24 cellular contexts compared by ENCODE assay signal in genomic region chr1:168303716-168304540, GRCh38. TPM values are rescaled to one million over a fixed set of nuclear protein-coding genes. Genes with fewer than 3 reads are reported as not detected.
DNase-seq lines count a peak whose midpoint lies in the region; ATAC-seq and TF ChIP-seq lines count a peak whose summit lies in the region.
"Had no signal": no experiment of that assay in that cellular context is flagged by ENCODE, and none has a peak within 500 bp of the region (broad histone marks: within the 10 kb centered on the region; RNA-seq: fewer than 3 reads in every experiment).

No MANE protein-coding gene starts in this region.

- peaks cover 38% of the 10 kb centered on the region for H3K4me1 ChIP-seq in RWPE2 (ENCODE audit: insufficient read depth, poor library complexity, severe bottlenecking)
- H3K4me1 ChIP-seq: Peyer's patch had no signal

- H3K36me3 ChIP-seq in RWPE2 (ENCODE audit: low read depth), result no peaks in the 10 kb centered on the region
- H3K36me3 ChIP-seq: Peyer's patch had no signal

- H3K9me3 ChIP-seq in RWPE2 (ENCODE audit: severe bottlenecking), result no peaks in the 10 kb centered on the region
- H3K9me3 ChIP-seq: Peyer's patch had no signal

- H3K9me3 Mint-ChIP-seq in activated naive CD8-positive, alpha-beta T cell treated with anti-CD3 and anti-CD28 coated beads, Interleukin-2, amount 10 ng/mL, durations not matched to agents 7 days and 5 days, result no peaks in the 10 kb centered on the region
- H3K9me3 Mint-ChIP-seq in activated naive CD8-positive, alpha-beta T cell treated with anti-CD3 and anti-CD28 coated beads for 36 hours, result no peaks in the 10 kb centered on the region
- H3K9me3 Mint-ChIP-seq in type B pancreatic cell, result no peaks in the 10 kb centered on the region
- H3K9me3 Mint-ChIP-seq: CD8-positive, alpha-beta memory T cell had no signal

- no peaks in the 10 kb centered on the region for H3K27me3 ChIP-seq in RWPE2 (ENCODE audit: insufficient read depth, poor library complexity, severe bottlenecking)
- H3K27me3 ChIP-seq: Peyer's patch had no signal

- no peak overlapping the region for H3K4me3 Mint-ChIP-seq in activated naive CD8-positive, alpha-beta T cell treated with anti-CD3 and anti-CD28 coated beads, Interleukin-2, amount 10 ng/mL, durations not matched to agents 7 days and 5 days
- H3K4me3 Mint-ChIP-seq in activated naive CD8-positive, alpha-beta T cell treated with anti-CD3 and anti-CD28 coated beads for 36 hours, result no peak overlapping the region
- H3K4me3 Mint-ChIP-seq in type B pancreatic cell, result no peak overlapping the region
- H3K4me3 Mint-ChIP-seq: CD8-positive, alpha-beta memory T cell had no signal

- peak overlapping the region; percentile 17 for H3K27ac Mint-ChIP-seq in activated naive CD8-positive, alpha-beta T cell treated with anti-CD3 and anti-CD28 coated beads, Interleukin-2, amount 10 ng/mL, durations not matched to agents 7 days and 5 days
- H3K27ac Mint-ChIP-seq in activated naive CD8-positive, alpha-beta T cell treated with anti-CD3 and anti-CD28 coated beads for 36 hours, result no peak overlapping the region
- H3K27ac Mint-ChIP-seq in type B pancreatic cell, result peak overlapping the region; percentile 73

- DNase-seq in activated naive CD8-positive, alpha-beta T cell treated with anti-CD3 and anti-CD28 coated beads, Interleukin-2, amount 10 ng/mL, durations not matched to agents 7 days and 5 days, result no peak
- DNase-seq in activated naive CD8-positive, alpha-beta T cell treated with anti-CD3 and anti-CD28 coated beads for 36 hours, result no peak
- DNase-seq in RWPE2 (ENCODE audit: low spot score), result no peak
- peak; percentile 11 for DNase-seq in fibroblast of pulmonary artery (ENCODE audit: low read depth)
- no peak for DNase-seq in type B pancreatic cell (ENCODE audit: extremely low spot score, unreplicated experiment)
- no peak for DNase-seq in amniotic stem cell (lab: John Stamatoyannopoulos, UW)
- no peak for DNase-seq in nucleus accumbens (lab: John Stamatoyannopoulos, UW)
- DNase-seq: 8988T; CD8-positive, alpha-beta memory T cell; H7; KG1; MV-4-11; NCI-H1105 treated with DMSO at 0.1 percent for 48 hours; NCI-H2029 treated with DMSO at 0.1 percent for 48 hours; NCI-H226; NCI-H510A treated with DMSO at 0.1 percent for 48 hours; NCI-H774; NK-92 treated with Interleukin-12 subunit alpha and Interleukin-12 subunit beta, amount 100 ng/mL, for 24 hours; Peyer's patch; SW 1271 had no signal

- no peak overlapping the region for H3K4me3 ChIP-seq in RWPE2 (ENCODE audit: severe bottlenecking)
- H3K4me3 ChIP-seq in fibroblast of pulmonary artery (replicated peaks; ENCODE audit: low read depth, low read length), result no peak overlapping the region
- H3K4me3 ChIP-seq: Peyer's patch had no signal

- peak overlapping the region; percentile 97 for H3K27ac ChIP-seq in RWPE2 (ENCODE audit: poor library complexity, severe bottlenecking)
- H3K27ac ChIP-seq: C4-2B, Peyer's patch had no signal

- H3K36me3 Mint-ChIP-seq in activated naive CD8-positive, alpha-beta T cell treated with anti-CD3 and anti-CD28 coated beads, Interleukin-2, amount 10 ng/mL, durations not matched to agents 7 days and 5 days, result no peaks in the 10 kb centered on the region
- peaks cover 1% of the 10 kb centered on the region for H3K36me3 Mint-ChIP-seq in activated naive CD8-positive, alpha-beta T cell treated with anti-CD3 and anti-CD28 coated beads for 36 hours
- H3K36me3 Mint-ChIP-seq in type B pancreatic cell, result no peaks in the 10 kb centered on the region

- H3K27me3 Mint-ChIP-seq in activated naive CD8-positive, alpha-beta T cell treated with anti-CD3 and anti-CD28 coated beads, Interleukin-2, amount 10 ng/mL, durations not matched to agents 7 days and 5 days, result no peaks in the 10 kb centered on the region
- H3K27me3 Mint-ChIP-seq in activated naive CD8-positive, alpha-beta T cell treated with anti-CD3 and anti-CD28 coated beads for 36 hours, result no peaks in the 10 kb centered on the region
- no peaks in the 10 kb centered on the region for H3K27me3 Mint-ChIP-seq in type B pancreatic cell
- H3K27me3 Mint-ChIP-seq: CD8-positive, alpha-beta memory T cell had no signal

- no peaks in the 10 kb centered on the region for H3K4me1 Mint-ChIP-seq in activated naive CD8-positive, alpha-beta T cell treated with anti-CD3 and anti-CD28 coated beads, Interleukin-2, amount 10 ng/mL, durations not matched to agents 7 days and 5 days
- H3K4me1 Mint-ChIP-seq in activated naive CD8-positive, alpha-beta T cell treated with anti-CD3 and anti-CD28 coated beads for 36 hours, result no peaks in the 10 kb centered on the region
- no peaks in the 10 kb centered on the region for H3K4me1 Mint-ChIP-seq in type B pancreatic cell (ENCODE audit: unreplicated experiment)
- H3K4me1 Mint-ChIP-seq: CD8-positive, alpha-beta memory T cell had no signal

- no peak for TF ChIP-seq CTCF in RWPE2 (IDR thresholded peaks at IDR 0.05; ENCODE audit: poor library complexity, severe bottlenecking)
- no peak for TF ChIP-seq CTCF in fibroblast of pulmonary artery (IDR thresholded peaks at IDR 0.05; ENCODE audit: low read length, missing control alignments)
- no peak for TF ChIP-seq CTCF in type B pancreatic cell (conservative IDR thresholded peaks at IDR 0.05)

- no peak for ATAC-seq in activated naive CD8-positive, alpha-beta T cell treated with anti-CD3 and anti-CD28 coated beads, Interleukin-2, amount 10 ng/mL, durations not matched to agents 7 days and 5 days (ENCODE audit: low read depth)
- ATAC-seq in RWPE2 (ENCODE audit: low read depth), result no peak
- no peak for ATAC-seq in GM18909 (IDR thresholded peaks at IDR 0.05; ENCODE audit: poor library complexity, unreplicated experiment)
- ATAC-seq: HepG2, Right ventricle myocardium inferior had no signal

- POLR2A ChIA-PET in activated naive CD8-positive, alpha-beta T cell treated with anti-CD3 and anti-CD28 coated beads, Interleukin-2, amount 10 ng/mL, durations not matched to agents 7 days and 5 days (lab: Charles Lee), result no interaction called here

RNA-seq across cellular contexts. Expression of gene TBX19, which starts 23.3 kb away (rescaled TPM):
- 1 to 10 TPM; 2.6 to 3.2 TPM for total RNA-seq in activated naive CD8-positive, alpha-beta T cell treated with anti-CD3 and anti-CD28 coated beads, Interleukin-2, amount 10 ng/mL, durations not matched to agents 7 days and 5 days
- total RNA-seq in activated naive CD8-positive, alpha-beta T cell treated with anti-CD3 and anti-CD28 coated beads for 36 hours, result under 1 TPM; 0.40 to 0.56 TPM
- total RNA-seq in type B pancreatic cell (ENCODE audit: low replicate concordance), result 1.3 and 1.6 TPM in 2 replicates
